16 cellular contexts compared by ENCODE assay signal in the genomic region with DNA sequence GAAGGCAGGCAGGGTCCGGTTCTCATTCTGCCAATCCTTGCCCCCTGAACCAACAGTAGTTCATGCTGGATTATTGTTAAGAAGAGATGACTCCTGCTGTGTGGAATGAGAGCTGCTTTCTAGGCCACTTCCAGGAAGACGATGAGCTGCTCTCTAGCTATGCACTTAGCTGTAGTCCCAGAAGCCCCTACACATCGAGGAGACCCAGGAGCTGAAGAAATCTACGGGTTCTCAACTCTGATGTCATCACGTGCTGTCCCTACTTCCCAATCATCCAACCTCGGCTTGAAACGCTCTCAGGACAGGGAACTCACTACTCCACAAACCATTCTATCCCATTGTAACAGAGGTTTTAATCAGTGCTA. TPM values are rescaled to one million over a fixed set of nuclear protein-coding genes. Genes with fewer than 3 reads are reported as not detected.
DNase-seq lines count a peak whose midpoint lies in the region; ATAC-seq, FAIRE-seq and TF ChIP-seq lines count a peak whose summit lies in the region.
"Had no signal": no experiment of that assay in that cellular context is flagged by ENCODE, and none has a peak within 500 bp of the region (broad histone marks: within the 10 kb centered on the region; RNA-seq: fewer than 3 reads in every experiment).

No MANE protein-coding gene starts in this region.

- TF ChIP-seq POLR2A in GM12891 (IDR thresholded peaks at IDR 0.05; ENCODE audit: low read depth, low read length) = no peak

- H3K27ac ChIP-seq in epithelial cell of prostate (peak overlapping the region; percentile 22), mesenchymal stem cell (ENCODE audit: low read length, poor library complexity, severe bottlenecking) (no peak overlapping the region)
- H3K27ac ChIP-seq: ovary had no signal

- H3K4ac ChIP-seq in mesenchymal stem cell (ENCODE audit: low read depth in 1 of 2, low read length in 2 of 2) = no peak overlapping the region

- H3K14ac ChIP-seq in mesenchymal stem cell (ENCODE audit: low read length in 2 of 2) = peak overlapping the region in 1 of 2 experiments; percentile 11

- H2BK5ac ChIP-seq in mesenchymal stem cell (ENCODE audit: low read depth, low read length, poor library complexity, severe bottlenecking) = no peak overlapping the region

- no peak overlapping the region for H2BK15ac ChIP-seq in mesenchymal stem cell (ENCODE audit: low read depth, poor library complexity, severe bottlenecking)

- ATAC-seq in GM21576 (IDR thresholded peaks at IDR 0.05; ENCODE audit: unreplicated experiment) (no peak), GM18519 (IDR thresholded peaks at IDR 0.05; ENCODE audit: low FRiP score, unreplicated experiment) (no peak)
- ATAC-seq: HCT116 had no signal

- H4K8ac ChIP-seq in mesenchymal stem cell (ENCODE audit: low read length) = no peak overlapping the region

- H2BK120ac ChIP-seq in mesenchymal stem cell (ENCODE audit: low read depth, low read length) = no peak overlapping the region

- no peaks in the 10 kb centered on the region for H3K79me1 ChIP-seq in mesenchymal stem cell (replicated peaks; ENCODE audit: low read length, poor library complexity, severe bottlenecking)

- H3K18ac ChIP-seq in mesenchymal stem cell (ENCODE audit: low read depth in 1 of 2, low read length in 2 of 2) = no peak overlapping the region

- H3K36me3 ChIP-seq in mesenchymal stem cell (ENCODE audit: control insufficient read depth in 1 of 2, insufficient read depth in 2 of 2, low read depth in 1 of 2, low read length in 2 of 2) = no peaks in the 10 kb centered on the region
- H3K36me3 ChIP-seq: ovary had no signal

- no peak overlapping the region for H4K91ac ChIP-seq in mesenchymal stem cell (ENCODE audit: low read length)

- H3K9me3 ChIP-seq in mesenchymal stem cell (ENCODE audit: control insufficient read depth, low read length) = no peaks in the 10 kb centered on the region
- H3K9me3 ChIP-seq: ovary had no signal

- peak overlapping the region in 1 of 2 experiments; percentile 50 for H3K4me3 ChIP-seq in mesenchymal stem cell (ENCODE audit: insufficient read depth in 1 of 2, low read depth in 1 of 2, low read length in 2 of 2)
- H3K4me3 ChIP-seq: ovary had no signal

- no peak for FAIRE-seq in GM12891 (lab: Jason Lieb, UNC)
- FAIRE-seq: endothelial cell of umbilical vein had no signal

- H2AFZ ChIP-seq in mesenchymal stem cell (ENCODE audit: low read depth, low read length) = no peak overlapping the region

- H3K4me2 ChIP-seq in mesenchymal stem cell (ENCODE audit: low read length, poor library complexity, severe bottlenecking) = no peak overlapping the region

- H3K23ac ChIP-seq in mesenchymal stem cell (ENCODE audit: low read length in 2 of 2) = no peak overlapping the region

- H3K4me1 ChIP-seq in mesenchymal stem cell (ENCODE audit: control insufficient read depth, insufficient read depth, low read depth, low read length) = peaks cover 3% of the 10 kb centered on the region

- no peak overlapping the region for H2BK12ac ChIP-seq in mesenchymal stem cell (ENCODE audit: low read length in 2 of 2)

- peaks cover 0 to 6% of the 10 kb centered on the region in 2 experiments for H3K27me3 ChIP-seq in mesenchymal stem cell (ENCODE audit: control insufficient read depth in 1 of 2, insufficient read depth in 1 of 2, low read length in 2 of 2)
- H3K27me3 ChIP-seq: ovary had no signal

- peak overlapping the region; percentile 56 for H3K9ac ChIP-seq in mesenchymal stem cell (ENCODE audit: low read length)

- peak; percentile 42 for DNase-seq in 8988T
- DNase-seq in HS-5 (ENCODE audit: low read depth) = peak; percentile 65
- DNase-seq in epithelial cell of prostate (ENCODE audit: low read depth, low spot score) = no peak
- peak; percentile 62 for DNase-seq in mesenchymal stem cell
- DNase-seq in C1 segment of cervical spinal cord (lab: John Stamatoyannopoulos, UW) = no peak
- DNase-seq in GM12891 (ENCODE audit: insufficient read length, low spot score) = no peak
- DNase-seq: activated T-cell treated with anti-CD3 and anti-CD28 coated beads for 4 hours; AML-193; kidney glomerular epithelial cell; NCI-H446 treated with DMSO at 0.1 percent for 48 hours; stimulated activated CD4-positive, alpha-beta T cell treated with anti-CD3 and anti-CD28 coated beads, Interleukin-4, amount 100 ng/mL, for 4 hours had no signal

- 44% methylated on average over 7 of the region's 7 CpGs for WGBS in mesenchymal stem cell

- H2AK5ac ChIP-seq in mesenchymal stem cell (ENCODE audit: low read length, severe bottlenecking) = no peak overlapping the region

TF ChIP-seq in GM12891, 5 proteins besides CTCF, POLR2A, EP300 and RAD21:
- TF ChIP-seq POU2F2 (IDR thresholded peaks at IDR 0.05; ENCODE audit: low read depth, low read length) = no peak
- no peak for TF ChIP-seq SPI1 (IDR thresholded peaks at IDR 0.05; ENCODE audit: low read depth, low read length)
- no peak for TF ChIP-seq PAX5 (IDR thresholded peaks at IDR 0.05; ENCODE audit: insufficient read depth, low read length, severe bottlenecking)
- TF ChIP-seq POLR2AphosphoS5 (IDR thresholded peaks at IDR 0.05; ENCODE audit: low read depth, low read length) = no peak
- no peak for TF ChIP-seq TAF1 (IDR thresholded peaks at IDR 0.05; ENCODE audit: low read depth, low read length)

RNA-seq across cellular contexts. Expression of gene EMP2, which starts 29.0 kb away (rescaled TPM):
- polyA plus RNA-seq in mesenchymal stem cell (2013, experiment 1 of 2) = 9.7 TPM
- 9.6 TPM for polyA plus RNA-seq in mesenchymal stem cell (2013, experiment 2 of 2)
- polyA plus RNA-seq in GM12891 (2012; ENCODE audit: low read depth, missing spikeins) = 0.26 TPM

Comparison
In these comparisons a context has a peak if more than half of its experiments do, and no peak if none do; other contexts are left out.
1. DNase-seq: peak in 8988T (single experiment), HS-5 (single experiment) and mesenchymal stem cell (single experiment); none in epithelial cell of prostate (single experiment), C1 segment of cervical spinal cord (0 of 14) and GM12891 (single experiment).